In genomic region chr2:196148736-196149135, GRCh38 we compare ENCODE assay signal across 22 cellular contexts. TPM values are rescaled to one million over a fixed set of nuclear protein-coding genes. Genes with fewer than 3 reads are reported as not detected.
A peak's percentile ranks its signal among the peaks of the same experiment; 100 is the strongest.
DNase-seq lines count a peak whose midpoint lies in the region; ATAC-seq and TF ChIP-seq lines count a peak whose summit lies in the region.
"Had no signal": no experiment of that assay in that cellular context is flagged by ENCODE, and none has a peak within 500 bp of the region (broad histone marks: within the 10 kb centered on the region; RNA-seq: fewer than 3 reads in every experiment).

No MANE protein-coding gene starts in this region.

- in situ Hi-C loops in HAP-1 (cut with MboI; ENCODE audit: low sequenced_read_pairs): no loop called here

- H3K4me1 Mint-ChIP-seq in CD4-positive, CD25-positive, alpha-beta regulatory T cell: peaks cover 68 to 93% (median 81%) of the 10 kb centered on the region in 4 donors
- peaks cover 87% of the 10 kb centered on the region for H3K4me1 Mint-ChIP-seq in CD8-positive, alpha-beta T cell (ENCODE audit: low read depth)
- H3K4me1 Mint-ChIP-seq in activated CD8-positive, alpha-beta T cell treated with anti-CD3 and anti-CD28 coated beads, Interleukin-2, amount 10 ng/mL, durations not matched to agents 7 days and 5 days (ENCODE audit: low read depth): peaks cover 85% of the 10 kb centered on the region
- H3K4me1 Mint-ChIP-seq in mesothelial cell of epicardium: no peaks in the 10 kb centered on the region

- H3K4me1 ChIP-seq in CD4-positive, CD25-positive, alpha-beta regulatory T cell (ENCODE audit: control insufficient read depth, insufficient read depth, low read length, poor library complexity, severe bottlenecking): peaks cover 92% of the 10 kb centered on the region
- peaks cover 87% of the 10 kb centered on the region for H3K4me1 ChIP-seq in CD8-positive, alpha-beta T cell (ENCODE audit: insufficient read depth, low read length)
- H3K4me1 ChIP-seq in HAP-1: no peaks in the 10 kb centered on the region
- H3K4me1 ChIP-seq: Caco-2, colonic mucosa, psoas muscle had no signal

- H3K27me3 ChIP-seq in CD4-positive, CD25-positive, alpha-beta regulatory T cell (ENCODE audit: control insufficient read depth, insufficient read depth, low read length): no peaks in the 10 kb centered on the region
- no peaks in the 10 kb centered on the region for H3K27me3 ChIP-seq in CD8-positive, alpha-beta T cell (ENCODE audit: insufficient read depth, low read length)
- H3K27me3 ChIP-seq in HAP-1 (ENCODE audit: low read depth): no peaks in the 10 kb centered on the region
- H3K27me3 ChIP-seq: brain microvascular endothelial cell, colonic mucosa had no signal

- peaks cover 86% of the 10 kb centered on the region for H3K36me3 ChIP-seq in CD4-positive, CD25-positive, alpha-beta regulatory T cell (ENCODE audit: control insufficient read depth, insufficient read depth, low read length)
- H3K36me3 ChIP-seq in CD8-positive, alpha-beta T cell (ENCODE audit: insufficient read depth, low read length): peaks cover 45% of the 10 kb centered on the region
- H3K36me3 ChIP-seq in HAP-1 (replicated peaks): peaks cover 4% of the 10 kb centered on the region; the same call in 1 of the 2 replicates

- ATAC-seq in CD4-positive, CD25-positive, alpha-beta regulatory T cell (ENCODE audit: low read depth in 2 of 2): no peak
- no peak for ATAC-seq in CD8-positive, alpha-beta T cell
- ATAC-seq in activated CD8-positive, alpha-beta T cell treated with anti-CD3 and anti-CD28 coated beads, Interleukin-2, amount 10 ng/mL, durations not matched to agents 7 days and 5 days: no peak
- ATAC-seq: left colon, Panc1, psoas muscle had no signal

- peak overlapping the region; percentile 62 to 83 (median 71) for H3K4me3 Mint-ChIP-seq in CD4-positive, CD25-positive, alpha-beta regulatory T cell
- H3K4me3 Mint-ChIP-seq in CD8-positive, alpha-beta T cell: peak overlapping the region; percentile 66
- peak overlapping the region; percentile 61 for H3K4me3 Mint-ChIP-seq in activated CD8-positive, alpha-beta T cell treated with anti-CD3 and anti-CD28 coated beads, Interleukin-2, amount 10 ng/mL, durations not matched to agents 7 days and 5 days
- no peak overlapping the region for H3K4me3 Mint-ChIP-seq in mesothelial cell of epicardium
- H3K4me3 Mint-ChIP-seq: type B pancreatic cell had no signal

- POLR2A ChIA-PET in CD8-positive, alpha-beta T cell (lab: Charles Lee): interaction anchor here (0.6 to 1.5 kb wide), 6 partner anchors 9 to 642 kb away, joined by 3 to 4 read pairs (median 3); no protein-coding TSS in a partner anchor
- POLR2A ChIA-PET in activated CD8-positive, alpha-beta T cell treated with anti-CD3 and anti-CD28 coated beads, Interleukin-2, amount 10 ng/mL, durations not matched to agents 7 days and 5 days (lab: Charles Lee): interaction anchor here (0.7 to 2.4 kb wide), 7 partner anchors 8 to 128 kb away, joined by 3 to 7 read pairs (median 4); no protein-coding TSS in a partner anchor

- no peak for DNase-seq in CD4-positive, CD25-positive, alpha-beta regulatory T cell
- no peak for DNase-seq in CD8-positive, alpha-beta T cell
- no peak for DNase-seq in activated CD8-positive, alpha-beta T cell treated with anti-CD3 and anti-CD28 coated beads, Interleukin-2, amount 10 ng/mL, durations not matched to agents 7 days and 5 days
- DNase-seq in mesothelial cell of epicardium (ENCODE audit: low spot score in 2 of 2, unreplicated experiment in 2 of 2): no peak
- no peak for DNase-seq in 8988T
- no peak for DNase-seq in SHP77 (lab: John Stamatoyannopoulos, UW)
- DNase-seq in HAP-1 (ENCODE audit: low spot score in 2 of 2): no peak
- DNase-seq: brain microvascular endothelial cell; Caco-2; colonic mucosa; DND-41; HCEC 1CT; Karpas-422; left colon; NCI-H187 treated with DMSO at 0.1 percent for 48 hours; NCI-H446 treated with DMSO at 0.1 percent for 48 hours; psoas muscle; stimulated activated CD4-positive, alpha-beta T cell treated with anti-CD3 and anti-CD28 coated beads, Interleukin-1b, Interleukin-23, amount 100 ng/mL, for 48 hours; stimulated activated naive CD4-positive, alpha-beta T cell treated with Interleukin-2 at 50 U/mL for 16 hours; T-helper 9 cell had no signal

- H3K4me3 ChIP-seq in CD4-positive, CD25-positive, alpha-beta regulatory T cell (ENCODE audit: low read depth, low read length): peak overlapping the region; percentile 63
- H3K4me3 ChIP-seq in CD8-positive, alpha-beta T cell (ENCODE audit: low read depth, low read length): no peak overlapping the region
- no peak overlapping the region for H3K4me3 ChIP-seq in HAP-1
- H3K4me3 ChIP-seq: colonic mucosa, psoas muscle had no signal

- peak overlapping the region; percentile 39 to 93 (median 84) for H3K27ac Mint-ChIP-seq in CD4-positive, CD25-positive, alpha-beta regulatory T cell
- peak overlapping the region; percentile 86 for H3K27ac Mint-ChIP-seq in CD8-positive, alpha-beta T cell
- H3K27ac Mint-ChIP-seq in activated CD8-positive, alpha-beta T cell treated with anti-CD3 and anti-CD28 coated beads, Interleukin-2, amount 10 ng/mL, durations not matched to agents 7 days and 5 days: peak overlapping the region; percentile 82
- H3K27ac Mint-ChIP-seq in mesothelial cell of epicardium: peak overlapping the region; percentile 66
- H3K27ac Mint-ChIP-seq: type B pancreatic cell had no signal

- TF ChIP-seq CTCF in CD8-positive, alpha-beta T cell (IDR thresholded peaks at IDR 0.05): no peak
- no peak for TF ChIP-seq CTCF in mesothelial cell of epicardium (IDR thresholded peaks at IDR 0.05; ENCODE audit: unreplicated experiment)

- intact Hi-C loops in CD8-positive, alpha-beta T cell (cut with DNase I, micrococcal nuclease): loop anchor here in 1 of 2 experiments (2.0 to 5.0 kb wide), 2 partner anchors 20 to 129 kb away; no protein-coding TSS in a partner anchor

- H3K27ac ChIP-seq in CD4-positive, CD25-positive, alpha-beta regulatory T cell (ENCODE audit: insufficient read depth, low read length, poor library complexity, severe bottlenecking): peak overlapping the region; percentile 58
- no peak overlapping the region for H3K27ac ChIP-seq in CD8-positive, alpha-beta T cell (ENCODE audit: low read depth, low read length)
- H3K27ac ChIP-seq: brain microvascular endothelial cell, colonic mucosa, psoas muscle had no signal

- H3K36me3 Mint-ChIP-seq in CD4-positive, CD25-positive, alpha-beta regulatory T cell: peaks cover 76% of the 10 kb centered on the region
- H3K36me3 Mint-ChIP-seq in CD8-positive, alpha-beta T cell: peaks cover 80% of the 10 kb centered on the region
- H3K36me3 Mint-ChIP-seq in activated CD8-positive, alpha-beta T cell treated with anti-CD3 and anti-CD28 coated beads, Interleukin-2, amount 10 ng/mL, durations not matched to agents 7 days and 5 days (ENCODE audit: low read depth): peaks cover 92% of the 10 kb centered on the region
- H3K36me3 Mint-ChIP-seq in mesothelial cell of epicardium: peaks cover 29% of the 10 kb centered on the region

- CTCF ChIA-PET in CD8-positive, alpha-beta T cell (lab: Charles Lee): interaction anchor here (1.4 to 1.9 kb wide), 2 partner anchors 70 to 72 kb away, joined by 5 to 6 read pairs; no protein-coding TSS in a partner anchor
- CTCF ChIA-PET in activated CD8-positive, alpha-beta T cell treated with anti-CD3 and anti-CD28 coated beads, Interleukin-2, amount 10 ng/mL, durations not matched to agents 7 days and 5 days (lab: Charles Lee): interaction anchor here (0.7 to 2.1 kb wide), 6 partner anchors 9 to 100 kb away, joined by 3 to 6 read pairs (median 4); no protein-coding TSS in a partner anchor

- no peaks in the 10 kb centered on the region for H3K9me3 ChIP-seq in CD4-positive, CD25-positive, alpha-beta regulatory T cell (ENCODE audit: control insufficient read depth in 2 of 2, low read length in 2 of 2)
- H3K9me3 ChIP-seq in CD8-positive, alpha-beta T cell (ENCODE audit: low read length): no peaks in the 10 kb centered on the region
- H3K9me3 ChIP-seq in HAP-1: no peaks in the 10 kb centered on the region
- H3K9me3 ChIP-seq: Caco-2, colonic mucosa, psoas muscle had no signal

- no peaks in the 10 kb centered on the region for H3K27me3 Mint-ChIP-seq in CD4-positive, CD25-positive, alpha-beta regulatory T cell
- H3K27me3 Mint-ChIP-seq in CD8-positive, alpha-beta T cell (ENCODE audit: low read depth): no peaks in the 10 kb centered on the region
- H3K27me3 Mint-ChIP-seq in activated CD8-positive, alpha-beta T cell treated with anti-CD3 and anti-CD28 coated beads, Interleukin-2, amount 10 ng/mL, durations not matched to agents 7 days and 5 days (ENCODE audit: low read depth): no peaks in the 10 kb centered on the region
- no peaks in the 10 kb centered on the region for H3K27me3 Mint-ChIP-seq in mesothelial cell of epicardium (ENCODE audit: low read depth)
- H3K27me3 Mint-ChIP-seq: type B pancreatic cell had no signal

- no peaks in the 10 kb centered on the region for H3K9me3 Mint-ChIP-seq in CD4-positive, CD25-positive, alpha-beta regulatory T cell
- no peaks in the 10 kb centered on the region for H3K9me3 Mint-ChIP-seq in CD8-positive, alpha-beta T cell
- no peaks in the 10 kb centered on the region for H3K9me3 Mint-ChIP-seq in activated CD8-positive, alpha-beta T cell treated with anti-CD3 and anti-CD28 coated beads, Interleukin-2, amount 10 ng/mL, durations not matched to agents 7 days and 5 days (ENCODE audit: insufficient read depth)
- H3K9me3 Mint-ChIP-seq in mesothelial cell of epicardium: no peaks in the 10 kb centered on the region
- H3K9me3 Mint-ChIP-seq: type B pancreatic cell had no signal

RNA-seq across cellular contexts. Expression of gene STK17B, which starts 22.6 kb away (rescaled TPM):
- total RNA-seq in CD4-positive, CD25-positive, alpha-beta regulatory T cell: 542 TPM
- polyA plus RNA-seq in CD4-positive, CD25-positive, alpha-beta regulatory T cell: 100 to 1,000 TPM in 2 of 4 donors, 10 to 100 TPM in 2; 97.1 to 116 (median 106) TPM
- total RNA-seq in CD8-positive, alpha-beta T cell: 100 to 1,000 TPM; 582 to 601 TPM
- total RNA-seq in activated CD8-positive, alpha-beta T cell treated with anti-CD3 and anti-CD28 coated beads, Interleukin-2, amount 10 ng/mL, durations not matched to agents 7 days and 5 days: 100 to 1,000 TPM; 453 to 469 TPM
- 35.2 to 36.5 TPM (median 35.6 TPM) in 3 replicates for total RNA-seq in mesothelial cell of epicardium

Comparison
In these comparisons a context has a peak if more than half of its experiments do, and no peak if none do; other contexts are left out.
1. RNA of gene STK17B, which starts 22.6 kb away (total RNA-seq): 582 to 601 TPM in CD8-positive, alpha-beta T cell, 542 TPM in CD4-positive, CD25-positive, alpha-beta regulatory T cell (single experiment) and 453 to 469 TPM in activated CD8-positive, alpha-beta T cell treated with anti-CD3 and anti-CD28 coated beads, Interleukin-2, amount 10 ng/mL, durations not matched to agents 7 days and 5 days; 35.2 to 36.5 TPM in mesothelial cell of epicardium; every median in the first group is over 10 times any median in the second.
2. Peak in every context shown above with its lines, with median percentiles within 50 percentile points of each other: H3K27ac Mint-ChIP-seq.